In genomic region chr13:60645552-60646138, GRCh38 we compare ENCODE assay signal across 13 cellular contexts.
A peak's percentile ranks its signal among the peaks of the same experiment; 100 is the strongest.
DNase-seq lines count a peak whose midpoint lies in the region; ATAC-seq, FAIRE-seq and TF ChIP-seq lines count a peak whose summit lies in the region.
"Had no signal": no experiment of that assay in that cellular context is flagged by ENCODE, and none has a peak within 500 bp of the region (broad histone marks: within the 10 kb centered on the region; RNA-seq: fewer than 3 reads in every experiment).

No MANE protein-coding gene starts in this region.

- peaks cover 1% of the 10 kb centered on the region for H3K27me3 Mint-ChIP-seq in GM23338 (ENCODE audit: insufficient read depth, low read depth, poor library complexity)

- H4K20me1 ChIP-seq in GM23338 (replicated peaks; ENCODE audit: insufficient read depth), result no peaks in the 10 kb centered on the region

- H3K36me3 ChIP-seq in GM23338 (ENCODE audit: insufficient read depth), result no peaks in the 10 kb centered on the region
- H3K36me3 ChIP-seq: colonic mucosa had no signal

- no peak overlapping the region for H3K27ac ChIP-seq in GM23338 (ENCODE audit: low read depth)
- H3K27ac ChIP-seq: colonic mucosa had no signal

- no peak for TF ChIP-seq CTCF in GM23338 (conservative IDR thresholded peaks at IDR 0.05; ENCODE audit: low read depth in 2 of 2)

- H3K9me2 ChIP-seq in GM23338 (ENCODE audit: insufficient read depth), result peaks cover 2% of the 10 kb centered on the region; the same call in 1 of the 2 replicates

- FAIRE-seq in RCC 7860 (lab: Jason Lieb, UNC), result no peak
- FAIRE-seq: D721Med had no signal

- H3K27me3 ChIP-seq in GM23338 (ENCODE audit: insufficient read depth), result no peaks in the 10 kb centered on the region
- H3K27me3 ChIP-seq: colonic mucosa had no signal

- H3K36me3 Mint-ChIP-seq in GM23338 (ENCODE audit: low read depth), result peaks cover 13% of the 10 kb centered on the region; the same call in 2 of the 3 replicates
- H3K36me3 Mint-ChIP-seq: natural killer cell had no signal

- H3K79me2 ChIP-seq in GM23338 (replicated peaks; ENCODE audit: insufficient read depth), result no peaks in the 10 kb centered on the region

- H3K4me3 ChIP-seq in GM23338, result no peak overlapping the region
- H3K4me3 ChIP-seq: colonic mucosa had no signal

- no peak overlapping the region for H2AFZ ChIP-seq in GM23338

- ATAC-seq in GM18502 (IDR thresholded peaks at IDR 0.05; ENCODE audit: poor library complexity, unreplicated experiment), result peak; percentile 71
- ATAC-seq in GM23338, result no peak
- ATAC-seq in HG03439 (IDR thresholded peaks at IDR 0.05; ENCODE audit: unreplicated experiment), result peak; percentile 54
- no peak for ATAC-seq in sciatic nerve
- ATAC-seq: natural killer cell, Panc1 had no signal

- peaks cover 38% of the 10 kb centered on the region for H3K4me1 Mint-ChIP-seq in GM23338
- H3K4me1 Mint-ChIP-seq: natural killer cell had no signal

- H3K4me1 ChIP-seq in GM23338 (ENCODE audit: insufficient read depth), result peaks cover 21% of the 10 kb centered on the region
- H3K4me1 ChIP-seq: colonic mucosa had no signal

- no peak overlapping the region for H3K4me3 Mint-ChIP-seq in GM23338
- H3K4me3 Mint-ChIP-seq: natural killer cell had no signal

- peaks cover 13% of the 10 kb centered on the region; the same call in 2 of the 3 replicates for H3K9me3 Mint-ChIP-seq in GM23338

- H3K27ac Mint-ChIP-seq in GM23338, result peak overlapping the region; percentile 78; the same call in 1 of the 2 replicates
- H3K27ac Mint-ChIP-seq: natural killer cell had no signal

- intact Hi-C loops in sciatic nerve (cut with DNase I), result no loop called here

- no peaks in the 10 kb centered on the region for H3F3A ChIP-seq in GM23338 (replicated peaks; ENCODE audit: low read depth)

- no peak for DNase-seq in GM23338 (ENCODE audit: low spot score)
- DNase-seq in RCC 7860 (ENCODE audit: low spot score), result peak; percentile 61
- no peak for DNase-seq in NAMALWA (ENCODE audit: low spot score)
- no peak for DNase-seq in NCI-H510A (lab: John Stamatoyannopoulos, UW)
- no peak for DNase-seq in SHP77 treated with DMSO at 0.1 percent for 48 hours (lab: John Stamatoyannopoulos, UW)
- no peak for DNase-seq in sciatic nerve (ENCODE audit: low spot score)
- DNase-seq: amniotic stem cell, colonic mucosa, natural killer cell had no signal

- no peak overlapping the region for H3K4me2 ChIP-seq in GM23338

TF ChIP-seq in GM23338, 12 proteins besides CTCF, POLR2A, EP300 and RAD21:
- no peak for TF ChIP-seq JUNB (IDR thresholded peaks at IDR 0.05; ENCODE audit: unreplicated experiment)
- TF ChIP-seq ZNF331 (CRISPR knock-in tag; IDR thresholded peaks at IDR 0.05; ENCODE audit: low read depth), result no peak
- no peak for TF ChIP-seq REST (IDR thresholded peaks at IDR 0.05; ENCODE audit: unreplicated experiment)
- no peak for TF ChIP-seq POLR2AphosphoS5 (IDR thresholded peaks at IDR 0.05; ENCODE audit: low read depth)
- TF ChIP-seq ZNF462 (CRISPR knock-in tag; IDR thresholded peaks at IDR 0.05), result no peak
- no peak for TF ChIP-seq EZH2 (IDR thresholded peaks at IDR 0.05; ENCODE audit: low read depth, unreplicated experiment)
- TF ChIP-seq EZH2phosphoT487 (IDR thresholded peaks at IDR 0.05; ENCODE audit: unreplicated experiment), result no peak
- no peak for TF ChIP-seq STAT1 (IDR thresholded peaks at IDR 0.05; ENCODE audit: unreplicated experiment)
- TF ChIP-seq NANOG (IDR thresholded peaks at IDR 0.05; ENCODE audit: borderline replicate concordance), result no peak
- no peak for TF ChIP-seq CREB1 (CRISPR knock-in tag; IDR thresholded peaks at IDR 0.05; ENCODE audit: low read depth)
- TF ChIP-seq ZNF114 (CRISPR knock-in tag; IDR thresholded peaks at IDR 0.05), result no peak
- no peak for TF ChIP-seq ETS1 (IDR thresholded peaks at IDR 0.05)

Comparison
In these comparisons a context has a peak if more than half of its experiments do, and no peak if none do; other contexts are left out.
1. ATAC-seq: peak in GM18502 (single experiment) and HG03439 (single experiment); none in GM23338 (single experiment) and sciatic nerve (single experiment).